In the genomic region with DNA sequence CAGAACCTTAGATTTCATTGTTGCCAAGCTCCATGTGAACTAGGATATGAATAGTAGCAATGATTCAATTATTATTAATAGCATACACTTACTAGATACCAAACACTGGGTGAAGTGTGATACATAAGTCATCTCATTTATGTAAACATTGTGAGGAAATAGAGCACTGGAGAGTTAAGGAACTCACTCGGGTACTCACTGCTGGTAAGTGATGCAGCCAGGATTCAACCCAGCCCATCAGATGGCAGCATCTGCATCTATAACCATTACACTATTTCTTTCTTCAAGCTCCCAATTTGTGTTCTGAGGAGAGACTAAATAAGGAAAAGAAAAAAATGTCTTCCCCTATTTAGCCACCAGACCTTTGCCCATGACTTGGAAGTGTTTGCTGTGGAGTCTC, we compare ENCODE assay signal across 1 cellular context.
TF ChIP-seq lines count a peak whose summit lies in the region.

No MANE protein-coding gene starts in this region.

TF ChIP-seq in liver, 16 proteins besides CTCF, POLR2A, EP300 and RAD21 (continued from another document):
- TF ChIP-seq FOXA1 (IDR thresholded peaks at IDR 0.05) = no peak
- TF ChIP-seq, protein P1, sequence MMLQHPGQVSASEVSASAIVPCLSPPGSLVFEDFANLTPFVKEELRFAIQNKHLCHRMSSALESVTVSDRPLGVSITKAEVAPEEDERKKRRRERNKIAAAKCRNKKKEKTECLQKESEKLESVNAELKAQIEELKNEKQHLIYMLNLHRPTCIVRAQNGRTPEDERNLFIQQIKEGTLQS (IDR thresholded peaks at IDR 0.05) = no peak
- no peak for TF ChIP-seq RXRA (IDR thresholded peaks at IDR 0.05)
- TF ChIP-seq FOXA2 (IDR thresholded peaks at IDR 0.05) = no peak
